In genomic region chr15:39472661-39473657, GRCh38 we compare ENCODE assay signal across 9 cellular contexts.
DNase-seq lines count a peak whose midpoint lies in the region; ATAC-seq and TF ChIP-seq lines count a peak whose summit lies in the region.
"Had no signal": no experiment of that assay in that cellular context is flagged by ENCODE, and none has a peak within 500 bp of the region (broad histone marks: within the 10 kb centered on the region; RNA-seq: fewer than 3 reads in every experiment).

No MANE protein-coding gene starts in this region.

- no peak overlapping the region for H3K4ac ChIP-seq in neuronal stem cell (ENCODE audit: low read length)

- intact Hi-C loops in aorta (cut with DNase I): no loop called here
- intact Hi-C loops in activated CD4-positive, alpha-beta memory T cell treated with anti-CD3 and anti-CD28 coated beads for 36 hours (cut with micrococcal nuclease): no loop called here

- no peaks in the 10 kb centered on the region for H3F3A ChIP-seq in SK-N-SH (replicated peaks; ENCODE audit: insufficient read depth)

- H3K4me3 ChIP-seq in SK-N-SH (ENCODE audit: low read depth in 2 of 2, low read length in 1 of 2) (no peak overlapping the region), fibroblast of the aortic adventitia (ENCODE audit: low read depth, low read length) (no peak overlapping the region), neuronal stem cell (ENCODE audit: low read length in 2 of 2) (no peak overlapping the region), aorta (ENCODE audit: low read length in 2 of 2) (no peak overlapping the region)

- POLR2A ChIA-PET in SK-N-SH (lab: Yijun Ruan, JAX): no interaction called here
- POLR2A ChIA-PET in activated CD4-positive, alpha-beta memory T cell treated with anti-CD3 and anti-CD28 coated beads for 36 hours (lab: Charles Lee): no interaction called here

- H2BK5ac ChIP-seq in neuronal stem cell (ENCODE audit: low read length): no peak overlapping the region

- H4K20me1 ChIP-seq in SK-N-SH (ENCODE audit: insufficient read depth): no peaks in the 10 kb centered on the region

- TF ChIP-seq CTCF in SK-N-SH (IDR thresholded peaks at IDR 0.05) (no peak), fibroblast of the aortic adventitia (IDR thresholded peaks at IDR 0.05; ENCODE audit: insufficient read depth, low read length) (no peak)

- WGBS in SK-N-SH (ENCODE audit: low lambda C conversion rate): 68% methylated on average over 11 of the region's 15 CpGs
- WGBS in neuronal stem cell (ENCODE audit: extremely low coverage in 2 of 2, insufficient read length in 2 of 2, insufficient replicate concordance in 1 of 2), 2 donors: no CpG with 5 or more reads among the region's 15 CpGs
- 46 to 48% methylated on average over 15 of the region's 15 CpGs for WGBS in aorta, 2 donors

- no peak overlapping the region for H3K23ac ChIP-seq in neuronal stem cell (ENCODE audit: low read depth, low read length, poor library complexity)

- H3K36me3 Mint-ChIP-seq in activated CD4-positive, alpha-beta memory T cell treated with anti-CD3 and anti-CD28 coated beads for 36 hours: no peaks in the 10 kb centered on the region

- no peaks in the 10 kb centered on the region for H3K4me1 Mint-ChIP-seq in activated CD4-positive, alpha-beta memory T cell treated with anti-CD3 and anti-CD28 coated beads for 36 hours (ENCODE audit: low read depth)

- DNase-seq in SK-N-SH: no peak
- peak; percentile 100 for DNase-seq in fibroblast of the aortic adventitia (ENCODE audit: low read depth)
- DNase-seq in neuronal stem cell (ENCODE audit: low spot score): no peak
- DNase-seq in aorta: peak; percentile 90 to 93
- DNase-seq in activated CD4-positive, alpha-beta memory T cell treated with anti-CD3 and anti-CD28 coated beads for 36 hours: no peak
- DNase-seq: activated naive CD4-positive, alpha-beta T cell treated with anti-CD3 and anti-CD28 coated beads, Interleukin-2, amount 50 U/mL, for 16 hours; NCI-H1436 treated with DMSO at 0.1 percent for 48 hours had no signal

- TF ChIP-seq EP300 in SK-N-SH (IDR thresholded peaks at IDR 0.05; ENCODE audit: borderline replicate concordance in 1 of 2, low read depth in 1 of 2, low read length in 1 of 2): no peak

- CTCF ChIA-PET in SK-N-SH (lab: Yijun Ruan, JAX): no interaction called here
- CTCF ChIA-PET in activated CD4-positive, alpha-beta memory T cell treated with anti-CD3 and anti-CD28 coated beads for 36 hours (lab: Charles Lee): no interaction called here

- H3K27ac ChIP-seq in SK-N-SH (ENCODE audit: low read depth in 2 of 2, low read length in 1 of 2) (0 out of 4 replicates have a peak overlapping the region, but pooled peaks of 1 of the 2 experiments have one; percentile 25), neuronal stem cell (replicated peaks; ENCODE audit: low read length) (no peak overlapping the region), aorta (ENCODE audit: low read depth in 1 of 2, low read length in 2 of 2) (no peak overlapping the region)

- no peak overlapping the region for H2BK120ac ChIP-seq in neuronal stem cell (ENCODE audit: low read depth, low read length)

- TF ChIP-seq RAD21 in SK-N-SH (IDR thresholded peaks at IDR 0.05; ENCODE audit: low read length): no peak

- no peak overlapping the region for H2BK15ac ChIP-seq in neuronal stem cell (ENCODE audit: low read length)

- H3K9me3 ChIP-seq in SK-N-SH (no peaks in the 10 kb centered on the region), neuronal stem cell (replicated peaks in 1 of 2; ENCODE audit: control insufficient read depth in 2 of 2, insufficient read depth in 1 of 2, low read depth in 1 of 2, low read length in 2 of 2) (peaks cover 0 to 1% of the 10 kb centered on the region in 2 donors), aorta (ENCODE audit: control insufficient read depth, low read length) (no peaks in the 10 kb centered on the region)

- H2AFZ ChIP-seq in SK-N-SH (ENCODE audit: low read depth) (no peak overlapping the region), neuronal stem cell (ENCODE audit: low read length) (no peak overlapping the region)

- H3K4me2 ChIP-seq in SK-N-SH (no peak overlapping the region), neuronal stem cell (ENCODE audit: insufficient read depth, low read length, poor library complexity, severe bottlenecking) (no peak overlapping the region)

- peaks cover 5% of the 10 kb centered on the region for H3K27me3 Mint-ChIP-seq in activated CD4-positive, alpha-beta memory T cell treated with anti-CD3 and anti-CD28 coated beads for 36 hours

- H3K27ac Mint-ChIP-seq in activated CD4-positive, alpha-beta memory T cell treated with anti-CD3 and anti-CD28 coated beads for 36 hours: no peak overlapping the region

- H3K14ac ChIP-seq in neuronal stem cell (ENCODE audit: low read length): no peak overlapping the region

- ATAC-seq in aorta (ENCODE audit: low FRiP score): peak; percentile 86
- ATAC-seq in GM21360 (IDR thresholded peaks at IDR 0.05; ENCODE audit: unreplicated experiment): no peak
- ATAC-seq in GM21528 (IDR thresholded peaks at IDR 0.05; ENCODE audit: low FRiP score, unreplicated experiment): no peak

- H3K9me2 ChIP-seq in SK-N-SH: no peaks in the 10 kb centered on the region

- H3K36me3 ChIP-seq in SK-N-SH (replicated peaks in 1 of 2; ENCODE audit: control insufficient read depth in 1 of 2, insufficient read depth in 2 of 2, low read length in 1 of 2): no peaks in the 10 kb centered on the region
- H3K36me3 ChIP-seq in neuronal stem cell (replicated peaks in 1 of 2; ENCODE audit: control insufficient read depth in 2 of 2, insufficient read depth in 2 of 2, low read length in 2 of 2): no peaks in the 10 kb centered on the region
- H3K36me3 ChIP-seq in aorta (ENCODE audit: control insufficient read depth in 1 of 2, insufficient read depth in 2 of 2, low read length in 1 of 2): no peaks in the 10 kb centered on the region

- H2BK12ac ChIP-seq in neuronal stem cell (ENCODE audit: low read length): no peak overlapping the region

- H3K79me2 ChIP-seq in SK-N-SH (ENCODE audit: insufficient read depth): no peaks in the 10 kb centered on the region

- H3K4me1 ChIP-seq in SK-N-SH (ENCODE audit: control insufficient read depth in 1 of 2, insufficient read depth in 2 of 2, low read depth in 1 of 2, low read length in 1 of 2) (no peaks in the 10 kb centered on the region; a peak in 1 of 4 replicates), neuronal stem cell (ENCODE audit: control insufficient read depth in 2 of 2, insufficient read depth in 1 of 2, low read depth in 1 of 2, low read length in 2 of 2) (no peaks in the 10 kb centered on the region), aorta (ENCODE audit: control insufficient read depth in 1 of 2, insufficient read depth in 2 of 2, low read length in 2 of 2) (no peaks in the 10 kb centered on the region)

- H2AK5ac ChIP-seq in neuronal stem cell (ENCODE audit: low read depth, low read length): no peak overlapping the region

- no peaks in the 10 kb centered on the region for H3K79me1 ChIP-seq in neuronal stem cell (ENCODE audit: low read depth, low read length)

- H3K18ac ChIP-seq in neuronal stem cell (ENCODE audit: low read length): no peak overlapping the region

- no peak overlapping the region for H4K8ac ChIP-seq in neuronal stem cell (ENCODE audit: low read depth, low read length)

- no peak overlapping the region for H4K91ac ChIP-seq in neuronal stem cell (ENCODE audit: low read depth, low read length, poor library complexity)

- H3K27me3 ChIP-seq in SK-N-SH (ENCODE audit: insufficient read depth) (no peaks in the 10 kb centered on the region), neuronal stem cell (ENCODE audit: control insufficient read depth in 3 of 3, insufficient read depth in 3 of 3, low read depth in 1 of 3, low read length in 3 of 3) (no peaks in the 10 kb centered on the region), aorta (ENCODE audit: control insufficient read depth in 1 of 2, insufficient read depth in 2 of 2, low read length in 1 of 2) (no peaks in the 10 kb centered on the region)

- H3K9me3 Mint-ChIP-seq in activated CD4-positive, alpha-beta memory T cell treated with anti-CD3 and anti-CD28 coated beads for 36 hours: no peaks in the 10 kb centered on the region

- H3K9ac ChIP-seq in SK-N-SH (no peak overlapping the region), neuronal stem cell (ENCODE audit: low read depth, low read length, poor library complexity) (peak overlapping the region; percentile 9)

- H3K4me3 Mint-ChIP-seq in activated CD4-positive, alpha-beta memory T cell treated with anti-CD3 and anti-CD28 coated beads for 36 hours: no peak overlapping the region

TF ChIP-seq in SK-N-SH, 30 proteins besides CTCF, POLR2A, EP300 and RAD21:
- TF ChIP-seq USF2 (IDR thresholded peaks at IDR 0.05; ENCODE audit: borderline replicate concordance, low read depth, low read length) (no peak), ZBTB33 (IDR thresholded peaks at IDR 0.05; ENCODE audit: borderline replicate concordance, low read depth) (no peak), TCF12 (IDR thresholded peaks at IDR 0.05) (peak; percentile 34; the same call in 1 of the 2 replicates), NFIC (IDR thresholded peaks at IDR 0.05; ENCODE audit: borderline replicate concordance) (no peak)

Comparison
In these comparisons a context has a peak if more than half of its experiments do, and no peak if none do; other contexts are left out.
1. DNase-seq: peak in fibroblast of the aortic adventitia (single experiment) and aorta (2 of 2); none in SK-N-SH (single experiment), neuronal stem cell (single experiment) and activated CD4-positive, alpha-beta memory T cell treated with anti-CD3 and anti-CD28 coated beads for 36 hours (single experiment).